Comparison of ENCODE assay signal across 18 cellular contexts in genomic region chr6:137818440-137818839, GRCh38. TPM values are rescaled to one million over a fixed set of nuclear protein-coding genes. Genes with fewer than 3 reads are reported as not detected.
DNase-seq lines count a peak whose midpoint lies in the region; ATAC-seq and TF ChIP-seq lines count a peak whose summit lies in the region.
"Had no signal": no experiment of that assay in that cellular context is flagged by ENCODE, and none has a peak within 500 bp of the region (broad histone marks: within the 10 kb centered on the region; RNA-seq: fewer than 3 reads in every experiment).

No MANE protein-coding gene starts in this region.

- TF ChIP-seq CTCF in ascending aorta (IDR thresholded peaks at IDR 0.05) = no peak

- H3K9ac ChIP-seq in BLaER1 = no peak overlapping the region

- TF ChIP-seq POLR2A in erythroblast (IDR thresholded peaks at IDR 0.05; ENCODE audit: low read length) = no peak

- H3K27me3 Mint-ChIP-seq in activated CD4-positive, alpha-beta T cell treated with anti-CD3 and anti-CD28 coated beads for 36 hours = no peaks in the 10 kb centered on the region
- H3K27me3 Mint-ChIP-seq in T-helper 17 cell (no peaks in the 10 kb centered on the region), memory B cell (no peaks in the 10 kb centered on the region)

- peaks cover 9% of the 10 kb centered on the region for H3K36me3 Mint-ChIP-seq in activated CD4-positive, alpha-beta T cell treated with anti-CD3 and anti-CD28 coated beads for 36 hours (ENCODE audit: low read depth)
- H3K36me3 Mint-ChIP-seq in T-helper 17 cell (ENCODE audit: low read depth) = no peaks in the 10 kb centered on the region
- H3K36me3 Mint-ChIP-seq in memory B cell = no peaks in the 10 kb centered on the region

- CTCF ChIA-PET in activated CD4-positive, alpha-beta T cell treated with anti-CD3 and anti-CD28 coated beads for 36 hours (lab: Charles Lee) = interaction anchor here (0.8 kb wide), 1 partner anchor 44 kb away, joined by 3 read pairs; no protein-coding TSS in a partner anchor

- peaks cover 80% of the 10 kb centered on the region for H3K4me1 ChIP-seq in BLaER1
- no peaks in the 10 kb centered on the region for H3K4me1 ChIP-seq in ascending aorta

- H3K4me3 Mint-ChIP-seq in activated CD4-positive, alpha-beta T cell treated with anti-CD3 and anti-CD28 coated beads for 36 hours = no peak overlapping the region
- no peak overlapping the region for H3K4me3 Mint-ChIP-seq in T-helper 17 cell
- H3K4me3 Mint-ChIP-seq in memory B cell = no peak overlapping the region
- H3K4me3 Mint-ChIP-seq: H9 had no signal

- intact Hi-C loops in activated CD4-positive, alpha-beta T cell treated with anti-CD3 and anti-CD28 coated beads for 36 hours (cut with DNase I, micrococcal nuclease) = loop anchor here in 1 of 2 experiments (5.0 kb wide), 1 partner anchor 34 kb away; no protein-coding TSS in a partner anchor
- intact Hi-C loops in ascending aorta (cut with DNase I) = no loop called here

- H3K27me3 ChIP-seq in BLaER1 (no peaks in the 10 kb centered on the region), ascending aorta (no peaks in the 10 kb centered on the region)
- H3K27me3 ChIP-seq: heart left ventricle, SJCRH30 had no signal

- no peaks in the 10 kb centered on the region for H3K9me3 ChIP-seq in BLaER1
- H3K9me3 ChIP-seq in T-helper 17 cell (ENCODE audit: control insufficient read depth, low read length, poor library complexity, severe bottlenecking) = no peaks in the 10 kb centered on the region
- H3K9me3 ChIP-seq in ascending aorta = no peaks in the 10 kb centered on the region
- H3K9me3 ChIP-seq: heart left ventricle had no signal

- peak overlapping the region; percentile 85 for H3K27ac Mint-ChIP-seq in activated CD4-positive, alpha-beta T cell treated with anti-CD3 and anti-CD28 coated beads for 36 hours
- H3K27ac Mint-ChIP-seq in T-helper 17 cell = peak overlapping the region; percentile 100
- peak overlapping the region; percentile 60 for H3K27ac Mint-ChIP-seq in memory B cell
- H3K27ac Mint-ChIP-seq: H9 had no signal

- H3K27ac ChIP-seq in BLaER1 = peak overlapping the region; percentile 69
- no peak overlapping the region for H3K27ac ChIP-seq in ascending aorta
- H3K27ac ChIP-seq: heart left ventricle, HL-60, SJCRH30 had no signal

- H3K4me3 ChIP-seq in BLaER1 (no peak overlapping the region), ascending aorta (no peak overlapping the region)
- H3K4me3 ChIP-seq: heart left ventricle, lung, SJCRH30 had no signal

- peak overlapping the region; percentile 77 for H3K4me2 ChIP-seq in BLaER1

- no peak for ATAC-seq in activated CD4-positive, alpha-beta T cell treated with anti-CD3 and anti-CD28 coated beads for 36 hours
- ATAC-seq in T-helper 17 cell (no peak), memory B cell (ENCODE audit: low read depth) (no peak)
- ATAC-seq: heart left ventricle had no signal

- no peaks in the 10 kb centered on the region for H3K36me3 ChIP-seq in BLaER1
- H3K36me3 ChIP-seq in ascending aorta = no peaks in the 10 kb centered on the region
- H3K36me3 ChIP-seq: heart left ventricle, SJCRH30 had no signal

- peaks cover 76% of the 10 kb centered on the region for H3K4me1 Mint-ChIP-seq in activated CD4-positive, alpha-beta T cell treated with anti-CD3 and anti-CD28 coated beads for 36 hours
- H3K4me1 Mint-ChIP-seq in T-helper 17 cell (peaks cover 34% of the 10 kb centered on the region), memory B cell (peaks cover 18% of the 10 kb centered on the region)
- H3K4me1 Mint-ChIP-seq: H9 had no signal

- POLR2A ChIA-PET in activated CD4-positive, alpha-beta T cell treated with anti-CD3 and anti-CD28 coated beads for 36 hours (lab: Charles Lee) = no interaction called here

- H4K20me1 ChIP-seq in BLaER1 = no peaks in the 10 kb centered on the region

- peaks cover 2% of the 10 kb centered on the region for H3K9me3 Mint-ChIP-seq in activated CD4-positive, alpha-beta T cell treated with anti-CD3 and anti-CD28 coated beads for 36 hours (ENCODE audit: low read depth)
- no peaks in the 10 kb centered on the region for H3K9me3 Mint-ChIP-seq in memory B cell
- H3K9me3 Mint-ChIP-seq: H9 had no signal

- DNase-seq in activated CD4-positive, alpha-beta T cell treated with anti-CD3 and anti-CD28 coated beads for 36 hours = no peak
- DNase-seq in activated CD4-positive, alpha-beta T cell treated with anti-CD3 and anti-CD28 coated beads, Interleukin-2, amount 50 U/mL, for 1 hour = no peak
- DNase-seq in T-helper 17 cell (no peak), memory B cell (ENCODE audit: low spot score in 2 of 2) (no peak), erythroblast (lab: John Stamatoyannopoulos, UW) (no peak), CD1c-positive myeloid dendritic cell (ENCODE audit: extremely low spot score) (no peak), ascending aorta (ENCODE audit: low spot score in 2 of 2) (no peak)
- DNase-seq: activated CD4-positive, alpha-beta T cell treated with anti-CD3 and anti-CD28 coated beads for 48 hours; H9; heart left ventricle; NCI-H1092; NCI-H187 treated with DMSO at 0.1 percent for 48 hours; NCI-H526 treated with DMSO at 0.1 percent for 48 hours; SJCRH30; stimulated activated CD8-positive, alpha-beta memory T cell treated with anti-CD3 and anti-CD28 coated beads, Interleukin-4, amount 100 ng/mL, for 48 hours had no signal

RNA-seq across cellular contexts. Expression of gene TNFAIP3, which starts 48.6 kb away (rescaled TPM):
- total RNA-seq in activated CD4-positive, alpha-beta T cell treated with anti-CD3 and anti-CD28 coated beads for 36 hours = 100 to 1,000 TPM; 284 to 371 TPM
- total RNA-seq in T-helper 17 cell (1,000 to 10,000 TPM; 4,032 to 4,607 TPM), ascending aorta (24.5 TPM)

Comparison
In these comparisons a context has a peak if more than half of its experiments do, and no peak if none do; other contexts are left out.
1. RNA of gene TNFAIP3, which starts 48.6 kb away (total RNA-seq): 4,032 to 4,607 TPM in T-helper 17 cell and 284 to 371 TPM in activated CD4-positive, alpha-beta T cell treated with anti-CD3 and anti-CD28 coated beads for 36 hours; 24.5 TPM in ascending aorta (single experiment); every median in the first group is over 10 times any median in the second.
2. Peak in every context shown above with its lines, with median percentiles within 50 percentile points of each other: H3K27ac Mint-ChIP-seq.